ENCODE assay signal across 27 cellular contexts in the genomic region with DNA sequence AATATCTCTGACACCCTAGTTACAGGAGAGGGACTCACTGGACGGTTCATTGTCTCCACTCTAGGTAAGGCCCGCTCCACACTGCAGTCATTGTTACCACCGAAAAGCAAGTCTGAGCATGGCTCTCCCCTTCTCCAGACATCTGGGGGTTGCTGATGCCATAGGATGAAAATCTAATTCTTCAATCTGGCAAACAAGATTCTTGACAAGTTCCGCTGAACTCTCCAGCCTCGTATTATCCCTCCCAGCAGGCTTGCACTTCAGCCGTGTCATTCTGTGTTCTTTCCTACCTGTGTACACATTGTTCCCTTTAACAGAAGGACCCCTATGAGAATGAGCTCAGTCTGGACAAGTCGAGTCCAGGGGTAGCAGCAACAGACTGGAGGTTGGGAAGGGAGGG.
"Had no signal": no experiment of that assay in that cellular context is flagged by ENCODE, and none has a peak within 500 bp of the region (broad histone marks: within the 10 kb centered on the region; RNA-seq: fewer than 3 reads in every experiment).

No MANE protein-coding gene starts in this region.

- ATAC-seq: left colon; left lung; lower lobe of right lung; natural killer cell; stimulated activated naive B cell treated with anti-CD40 and anti-IgM and Interleukin-4, amounts not matched to agents 10 μg/mL and 1 μg/mL and 100 μg/mL, for 72 hours; stimulated activated naive CD8-positive, alpha-beta T cell treated with anti-CD3 and anti-CD28 coated beads, Interleukin-15, Interleukin-2, amounts not matched to agents 100 U/mL and 50 U/mL, for 24 hours had no signal

- H3K9ac ChIP-seq: neural progenitor cell had no signal

- H3K27me3 ChIP-seq: left lung, neural progenitor cell, ovary, right atrium auricular region, right lobe of liver, stomach, testis, thyroid gland, transverse colon, upper lobe of left lung had no signal

- H3K27ac ChIP-seq: left lung, lower lobe of right lung, neural progenitor cell, neutrophil, ovary, testis, thyroid gland, transverse colon, upper lobe of left lung had no signal

- H3K9me3 ChIP-seq: left lung, lower lobe of right lung, neutrophil, ovary, right atrium auricular region, right lobe of liver, stomach, testis, thyroid gland, transverse colon, upper lobe of left lung had no signal

- H3K36me3 ChIP-seq: left lung, lower lobe of right lung, neural progenitor cell, neutrophil, ovary, right atrium auricular region, right lobe of liver, stomach, thyroid gland, transverse colon, upper lobe of left lung had no signal

- H3K4me1 ChIP-seq: left lung, lower lobe of right lung, neural progenitor cell, testis, thyroid gland, upper lobe of left lung had no signal

- H3K4me3 ChIP-seq: left lung, lower lobe of right lung, neural progenitor cell, ovary, right atrium auricular region, right lobe of liver, smooth muscle cell, stomach, testis, thyroid gland, transverse colon, upper lobe of left lung had no signal

- DNase-seq: hypothalamus; immature natural killer cell; kidney; left colon; left lung; lower lobe of right lung; mammary epithelial cell; mesenchymal stem cell; naive B cell; natural killer cell; nephron progenitor cell; occipital lobe; ovary; right lobe of liver; stimulated activated CD4-positive, alpha-beta T cell treated with anti-CD3 and anti-CD28 coated beads, Interleukin-2, amount 100 ng/mL, for 24 hours; stimulated activated CD4-positive, alpha-beta T cell treated with anti-CD3 and anti-CD28 coated beads, Interleukin-4, amount 100 ng/mL, for 1 hour; stimulated activated naive B cell treated with anti-CD40 and anti-IgM and Interleukin-4, amounts not matched to agents 10 μg/mL and 1 μg/mL and 100 μg/mL, for 72 hours; stimulated activated naive CD8-positive, alpha-beta T cell treated with anti-CD3 and anti-CD28 coated beads, Interleukin-15, Interleukin-2, amounts not matched to agents 100 U/mL and 50 U/mL, for 24 hours; stomach; testis; thyroid gland; transverse colon; upper lobe of left lung had no signal

- H2AFZ ChIP-seq: neural progenitor cell had no signal

- H3K4me2 ChIP-seq: neural progenitor cell, smooth muscle cell had no signal
